ENCODE assay signal across 14 cellular contexts in the genomic region with DNA sequence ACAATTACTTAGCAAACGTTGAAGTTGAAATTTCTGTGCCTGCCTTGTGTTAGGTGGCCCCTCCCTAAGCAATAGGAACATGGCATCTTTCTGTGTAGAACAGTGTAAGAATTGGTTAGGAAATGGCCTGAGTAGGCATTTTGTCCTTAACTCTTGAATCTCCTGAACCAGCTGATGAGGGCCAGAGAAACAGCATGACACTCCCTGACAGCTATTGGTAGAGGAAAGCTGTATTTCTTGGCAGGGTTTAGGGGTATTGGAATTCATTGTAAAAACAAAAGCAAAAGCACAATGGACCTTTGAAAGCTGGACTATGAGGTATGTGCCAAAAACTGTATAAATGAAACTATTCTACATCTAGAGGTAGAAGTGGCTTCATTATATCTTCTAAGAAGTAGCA. TPM values are rescaled to one million over a fixed set of nuclear protein-coding genes. Genes with fewer than 3 reads are reported as not detected.
DNase-seq lines count a peak whose midpoint lies in the region; ATAC-seq, FAIRE-seq and TF ChIP-seq lines count a peak whose summit lies in the region.
"Had no signal": no experiment of that assay in that cellular context is flagged by ENCODE, and none has a peak within 500 bp of the region (broad histone marks: within the 10 kb centered on the region; RNA-seq: fewer than 3 reads in every experiment).

No MANE protein-coding gene starts in this region.

- H3K4me1 ChIP-seq in HepG2 (ENCODE audit: insufficient read depth, low read length) = peaks cover 27% of the 10 kb centered on the region
- peaks cover 48 to 53% of the 10 kb centered on the region in 2 donors for H3K4me1 ChIP-seq in thyroid gland
- H3K4me1 ChIP-seq in neural progenitor cell = peaks cover 21% of the 10 kb centered on the region

- peaks cover 10% of the 10 kb centered on the region for H3F3A ChIP-seq in neural progenitor cell (ENCODE audit: low read depth)

- TF ChIP-seq CTCF in HepG2 (CRISPR knock-in tag; IDR thresholded peaks at IDR 0.05) (no peak), thyroid gland (IDR thresholded peaks at IDR 0.05) (no peak), neural progenitor cell (IDR thresholded peaks at IDR 0.05) (no peak)

- no peaks in the 10 kb centered on the region for H3K9me3 Mint-ChIP-seq in neural progenitor cell
- H3K9me3 Mint-ChIP-seq: activated T-helper 2 cell treated with anti-CD3 and anti-CD28 coated beads, Interferon-gamma antibody, Interleukin-2, Interleukin-4, amounts not matched to agents 10 μg/mL and 5 μg/mL and 100 μg/mL, durations not matched to agents 14 hours and 24 hours and 36 hours; central memory CD8-positive, alpha-beta T cell; immature natural killer cell had no signal

- H2AFZ ChIP-seq in HepG2 (ENCODE audit: low read length) (no peak overlapping the region), neural progenitor cell (replicated peaks) (no peak overlapping the region)

- TF ChIP-seq EP300 in HepG2 (IDR thresholded peaks at IDR 0.05; ENCODE audit: low read depth in 2 of 2, low read length in 2 of 2) (no peak), HepG2 (CRISPR knock-in tag; IDR thresholded peaks at IDR 0.05; ENCODE audit: borderline replicate concordance) (no peak)

- H3K9ac ChIP-seq in HepG2 (ENCODE audit: insufficient read depth, low read depth, low read length) (no peak overlapping the region), neural progenitor cell (no peak overlapping the region)

- H3K36me3 Mint-ChIP-seq in neural progenitor cell = peaks cover 24% of the 10 kb centered on the region

- no TSS peak for BruUV-seq in HepG2 (replicated peaks; lab: Mats Ljungman, UMichigan)

- 100% methylated on average over 1 of the region's 1 CpG for WGBS in HepG2 (ENCODE audit: low lambda C conversion rate)
- WGBS in thyroid gland, 2 donors = 19 to 25% methylated on average over 1 of the region's 1 CpG

- DNase-seq in MG63 = peak; percentile 56
- peak; percentile 65 to 84 for DNase-seq in dermis microvascular lymphatic vessel endothelial cell (ENCODE audit: low read depth in 2 of 2)
- no peak for DNase-seq in HepG2 (ENCODE audit: low spot score)
- DNase-seq in thyroid gland = no peak
- DNase-seq in NK-92 treated with Interleukin-12 subunit alpha and Interleukin-12 subunit beta, amount 100 ng/mL, for 24 hours (lab: John Stamatoyannopoulos, UW) = no peak
- no peak for DNase-seq in NCI-H748 treated with DMSO at 0.1 percent for 48 hours (lab: John Stamatoyannopoulos, UW)
- no peak for DNase-seq in neural progenitor cell (ENCODE audit: low spot score)
- DNase-seq: immature natural killer cell, sigmoid colon, T-helper 9 cell had no signal

- H3K4me3 Mint-ChIP-seq in neural progenitor cell = no peak overlapping the region
- H3K4me3 Mint-ChIP-seq: central memory CD8-positive, alpha-beta T cell; immature natural killer cell had no signal

- peaks cover 25% of the 10 kb centered on the region for H3K4me1 Mint-ChIP-seq in neural progenitor cell

- no peaks in the 10 kb centered on the region for H3K27me3 Mint-ChIP-seq in neural progenitor cell (ENCODE audit: insufficient read depth, low read depth)
- H3K27me3 Mint-ChIP-seq: central memory CD8-positive, alpha-beta T cell had no signal

- intact Hi-C loops in HepG2 (cut with micrococcal nuclease; ENCODE audit: unreplicated experiment) (no loop called here), thyroid gland (cut with DNase I) (loop anchor here (10.0 kb wide), 1 partner anchor 65 kb away; no protein-coding TSS in a partner anchor)

- no peak overlapping the region for H3K27ac ChIP-seq in HepG2 (ENCODE audit: extremely low read length, insufficient read depth, low read length)
- peak overlapping the region; percentile 13 to 85 (median 73) for H3K27ac ChIP-seq in thyroid gland
- no peak overlapping the region for H3K27ac ChIP-seq in neural progenitor cell
- H3K27ac ChIP-seq: sigmoid colon had no signal

- TF ChIP-seq POLR2A in HepG2 (IDR thresholded peaks at IDR 0.05; ENCODE audit: insufficient read depth in 1 of 2, low read depth in 2 of 2, low read length in 2 of 2) (no peak), thyroid gland (IDR thresholded peaks at IDR 0.05) (no peak)

- in situ Hi-C loops in HepG2 (cut with HindIII; ENCODE audit: extremely low pct_ligation_motif_present, low pct_unique_long_range_greater_than_20kb) = loop anchor here (10.0 kb wide), 1 partner anchor 75 kb away; no protein-coding TSS in a partner anchor

- POLR2A ChIA-PET in HepG2 (lab: Yijun Ruan, JAX) = no interaction called here

- H3K27me3 ChIP-seq in MG63 (no peaks in the 10 kb centered on the region), HepG2 (ENCODE audit: control insufficient read depth in 1 of 2, insufficient read depth in 2 of 2, low read length in 2 of 2) (no peaks in the 10 kb centered on the region), thyroid gland (no peaks in the 10 kb centered on the region), neural progenitor cell (no peaks in the 10 kb centered on the region)
- H3K27me3 ChIP-seq: sigmoid colon had no signal

- H3K4me3 ChIP-seq in MG63 (no peak overlapping the region), HepG2 (replicated peaks in 1 of 3; ENCODE audit: insufficient read depth in 1 of 3, low read depth in 2 of 3, low read length in 3 of 3) (no peak overlapping the region), thyroid gland (replicated peaks in 1 of 3) (no peak overlapping the region), neural progenitor cell (no peak overlapping the region)
- H3K4me3 ChIP-seq: sigmoid colon had no signal

- H4K20me1 ChIP-seq in HepG2 (ENCODE audit: insufficient read depth, low read length) (peaks cover 3% of the 10 kb centered on the region; the same call in 1 of the 2 replicates), neural progenitor cell (ENCODE audit: low read depth) (peaks cover 17% of the 10 kb centered on the region)

- H3K4me2 ChIP-seq in HepG2 (ENCODE audit: low read depth, low read length) (no peak overlapping the region), neural progenitor cell (no peak overlapping the region)

- no peak for TF ChIP-seq RAD21 in HepG2 (CRISPR knock-in tag; IDR thresholded peaks at IDR 0.05)

- H3K27ac Mint-ChIP-seq in neural progenitor cell = no peak overlapping the region
- H3K27ac Mint-ChIP-seq: activated T-helper 2 cell treated with anti-CD3 and anti-CD28 coated beads, Interferon-gamma antibody, Interleukin-2, Interleukin-4, amounts not matched to agents 10 μg/mL and 5 μg/mL and 100 μg/mL, durations not matched to agents 14 hours and 24 hours and 36 hours; immature natural killer cell had no signal

- CTCF ChIA-PET in HepG2 (lab: Yijun Ruan, JAX; ENCODE audit: low intra/inter-chr PET ratio, low total read pairs) = no interaction called here

- FAIRE-seq in HepG2 (lab: Jason Lieb, UNC) = no peak

- H3K36me3 ChIP-seq in MG63 (peaks cover 30% of the 10 kb centered on the region), HepG2 (replicated peaks in 1 of 2; ENCODE audit: control insufficient read depth in 1 of 2, insufficient read depth in 2 of 2, low read length in 2 of 2) (peaks cover 19 to 80% of the 10 kb centered on the region in 2 experiments), thyroid gland (no peaks in the 10 kb centered on the region), neural progenitor cell (no peaks in the 10 kb centered on the region)

- no peak for ATAC-seq in HepG2
- ATAC-seq: esophagus mucosa had no signal

- H3K79me2 ChIP-seq in HepG2 (ENCODE audit: insufficient read depth, low read length) (peaks cover 23% of the 10 kb centered on the region), neural progenitor cell (ENCODE audit: low read depth) (no peaks in the 10 kb centered on the region)

- no peaks in the 10 kb centered on the region for H3K9me3 ChIP-seq in MG63
- H3K9me3 ChIP-seq in HepG2 (ENCODE audit: low read length) = no peaks in the 10 kb centered on the region
- H3K9me3 ChIP-seq in thyroid gland = no peaks in the 10 kb centered on the region
- no peaks in the 10 kb centered on the region for H3K9me3 ChIP-seq in neural progenitor cell (ENCODE audit: low read depth)
- H3K9me3 ChIP-seq: sigmoid colon had no signal

TF ChIP-seq in HepG2, 621 proteins besides CTCF, POLR2A, EP300 and RAD21 (continues in another document):
- TF ChIP-seq, protein P1, sequence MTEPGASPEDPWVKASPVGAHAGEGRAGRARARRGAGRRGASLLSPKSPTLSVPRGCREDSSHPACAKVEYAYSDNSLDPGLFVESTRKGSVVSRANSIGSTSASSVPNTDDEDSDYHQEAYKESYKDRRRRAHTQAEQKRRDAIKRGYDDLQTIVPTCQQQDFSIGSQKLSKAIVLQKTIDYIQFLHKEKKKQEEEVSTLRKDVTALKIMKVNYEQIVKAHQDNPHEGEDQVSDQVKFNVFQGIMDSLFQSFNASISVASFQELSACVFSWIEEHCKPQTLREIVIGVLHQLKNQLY (CRISPR knock-in tag; IDR thresholded peaks at IDR 0.05) = no peak

RNA-seq across cellular contexts. Expression of a gene that starts 40.6 kb away (rescaled TPM):
- not detected in 2 replicates for total RNA-seq in MG63 (2014; rRNA removed; shearing (Covaris generic); ENCODE audit: low replicate concordance)
- not detected in 2 replicates for total RNA-seq in dermis microvascular lymphatic vessel endothelial cell
- total RNA-seq in HepG2 (2016; rRNA removed; fragmentation: Illumina TruSeq; extraction: Trizol) = not detected in 2 replicates
- total RNA-seq in HepG2 (2016; cell fraction: cytosol; rRNA removed; fragmentation: Illumina TruSeq; extraction: Trizol; ENCODE audit: low read depth) = not detected in 2 replicates
- not detected in 2 replicates for total RNA-seq in HepG2 (2016; cell fraction: insoluble cytoplasmic fraction; rRNA removed; fragmentation: Illumina TruSeq; extraction: Trizol)
- total RNA-seq in HepG2 (2016; cell fraction: membrane; rRNA removed; fragmentation: Illumina TruSeq; extraction: Trizol) = not detected in 2 replicates
- total RNA-seq in HepG2 (2016; cell fraction: nucleus; rRNA removed; fragmentation: Illumina TruSeq; extraction: Trizol) = not detected in 2 replicates
- 0.09 and 0.17 TPM in 2 replicates for polyA plus RNA-seq in HepG2 (2011; rRNA removed)
- 0.09 TPM in 2 replicates for polyA plus RNA-seq in HepG2 (2011; cell fraction: cytosol; rRNA removed)
- 0.39 and 0.76 TPM in 2 replicates for polyA plus RNA-seq in HepG2 (2011; cell fraction: nucleus; rRNA removed)
- polyA plus RNA-seq in HepG2 (2012) = 0.16 and 0.17 TPM in 2 replicates
- polyA plus RNA-seq in HepG2 (2016; cell fraction: cytosol; fragmentation: Illumina TruSeq; extraction: Trizol; ENCODE audit: low read depth) = not detected in 2 replicates
- polyA plus RNA-seq in HepG2 (2016; cell fraction: insoluble cytoplasmic fraction; fragmentation: Illumina TruSeq; extraction: Trizol; ENCODE audit: low read depth) = not detected in 2 replicates
- not detected in 2 replicates for polyA plus RNA-seq in HepG2 (2016; cell fraction: membrane; fragmentation: Illumina TruSeq; extraction: Trizol; ENCODE audit: low read depth)
- polyA plus RNA-seq in HepG2 (2016; cell fraction: nucleus; fragmentation: Illumina TruSeq; extraction: Trizol; ENCODE audit: insufficient read depth, low read depth) = not detected in 2 replicates
- polyA minus RNA-seq in HepG2 (2011; rRNA and poly(A)+ RNA removed; ENCODE audit: low replicate concordance) = 0.40 TPM in 1 of 2 replicates, not detected in the other
- polyA minus RNA-seq in HepG2 (2011; cell fraction: cytosol; rRNA and poly(A)+ RNA removed) = not detected in 2 replicates
- not detected in 2 replicates for polyA minus RNA-seq in HepG2 (2011; cell fraction: nucleus; rRNA and poly(A)+ RNA removed)
- not detected for total RNA-seq in thyroid gland
- 0.09 TPM in 1 of 2 replicates, not detected in the other for total RNA-seq in neural progenitor cell (ENCODE audit: low replicate concordance)
- total RNA-seq: esophagus mucosa, subcutaneous adipose tissue had no signal
- polyA plus RNA-seq: immature natural killer cell had no signal

Comparison
In these comparisons a context has a peak if more than half of its experiments do, and no peak if none do; other contexts are left out.
1. DNase-seq: peak in MG63 (single experiment) and dermis microvascular lymphatic vessel endothelial cell (2 of 2); none in HepG2 (single experiment), thyroid gland (0 of 2), NK-92 treated with Interleukin-12 subunit alpha and Interleukin-12 subunit beta, amount 100 ng/mL, for 24 hours (single experiment), NCI-H748 treated with DMSO at 0.1 percent for 48 hours (single experiment) and neural progenitor cell (single experiment).
2. H3K27ac ChIP-seq: peak in thyroid gland (3 of 3); none in HepG2 (single experiment) and neural progenitor cell (single experiment).